1 cellular context compared by ENCODE assay signal in the genomic region with DNA sequence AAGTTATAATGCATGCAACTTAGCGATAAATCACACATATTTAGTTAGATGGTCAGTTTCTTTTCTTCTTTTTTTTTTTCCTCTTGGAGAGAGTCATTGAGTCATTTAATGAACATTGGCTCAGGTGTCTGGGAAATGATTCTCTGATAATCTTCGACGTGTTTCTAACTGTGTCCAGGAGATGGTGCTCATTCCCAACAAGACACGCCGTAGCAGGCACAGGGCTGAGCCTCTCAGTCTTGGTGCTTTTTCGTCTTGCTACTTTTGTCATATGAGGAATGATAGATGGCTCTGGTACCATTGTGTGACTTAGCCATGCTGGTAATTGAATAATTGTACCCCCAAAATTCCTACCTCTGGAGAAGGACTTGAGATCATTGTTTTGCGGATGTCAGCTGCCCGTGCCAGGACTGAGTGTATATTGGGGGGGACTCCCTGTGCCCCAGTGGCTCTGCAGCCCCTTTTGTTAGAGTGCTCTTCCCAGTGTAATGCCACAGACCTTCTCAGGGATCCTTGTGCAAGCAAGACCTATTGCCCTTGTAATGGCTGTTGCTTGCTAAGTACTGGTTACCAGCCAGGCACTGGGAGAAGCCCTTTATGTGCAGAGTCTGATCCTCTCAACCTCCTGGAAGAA.
TF ChIP-seq lines count a peak whose summit lies in the region.

No MANE protein-coding gene starts in this region.

TF ChIP-seq in endothelial cell of umbilical vein, 7 proteins besides CTCF, POLR2A, EP300 and RAD21 (continued from another document):
- TF ChIP-seq, protein P1, sequence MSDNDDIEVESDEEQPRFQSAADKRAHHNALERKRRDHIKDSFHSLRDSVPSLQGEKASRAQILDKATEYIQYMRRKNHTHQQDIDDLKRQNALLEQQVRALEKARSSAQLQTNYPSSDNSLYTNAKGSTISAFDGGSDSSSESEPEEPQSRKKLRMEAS (IDR thresholded peaks at IDR 0.05; ENCODE audit: insufficient read depth, insufficient read length): no peak
- TF ChIP-seq EZH2 (IDR thresholded peaks at IDR 0.05; ENCODE audit: borderline replicate concordance, low read depth, low read length, severe bottlenecking): no peak
- no peak for TF ChIP-seq MYC (IDR thresholded peaks at IDR 0.05; ENCODE audit: low read depth, low read length)
